8 cellular contexts compared by ENCODE assay signal in the genomic region with DNA sequence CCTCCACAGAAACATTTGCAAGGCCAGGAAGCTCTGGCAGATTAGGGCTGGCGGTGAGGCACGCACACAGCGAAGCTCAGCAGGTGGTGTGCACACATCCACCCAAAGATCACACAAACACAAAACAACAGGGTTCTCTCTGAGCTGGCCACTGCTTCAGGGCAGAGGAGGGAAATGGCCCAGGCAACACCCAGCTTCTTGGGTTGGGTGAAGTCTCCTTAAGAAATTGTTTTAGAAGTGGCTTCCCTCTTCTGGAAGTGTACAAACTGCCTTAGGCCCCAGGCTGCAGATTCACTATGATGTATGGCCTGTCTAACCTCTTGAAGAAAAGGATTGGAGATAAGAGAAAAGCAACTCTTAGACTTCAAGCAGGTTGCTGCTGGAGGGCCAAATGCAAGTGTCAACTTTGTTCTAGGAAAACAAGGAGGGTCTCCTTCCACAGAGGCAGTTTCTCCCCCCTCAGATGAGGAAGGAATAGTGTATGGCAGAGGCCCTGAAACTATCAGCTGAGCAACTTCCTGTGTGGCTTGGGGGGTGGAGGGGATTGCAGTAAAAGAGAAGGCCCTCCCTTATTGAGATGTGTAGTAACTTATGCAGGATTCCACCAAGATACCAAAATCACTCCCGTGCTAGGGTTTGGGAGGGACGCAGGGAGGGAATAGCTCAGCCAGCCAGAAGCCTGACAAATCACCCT. TPM values are rescaled to one million over a fixed set of nuclear protein-coding genes. Genes with fewer than 3 reads are reported as not detected.
DNase-seq lines count a peak whose midpoint lies in the region; ATAC-seq, FAIRE-seq and TF ChIP-seq lines count a peak whose summit lies in the region.

No MANE protein-coding gene starts in this region.

- no peak overlapping the region for H3K4me3 ChIP-seq in liver (ENCODE audit: low read depth in 1 of 3, low read length in 3 of 3)
- H3K4me3 ChIP-seq in HepG2 (replicated peaks in 1 of 3; ENCODE audit: insufficient read depth in 1 of 3, low read depth in 2 of 3, low read length in 3 of 3), result no peak overlapping the region
- peak overlapping the region in 1 of 2 donors; percentile 69 for H3K4me3 ChIP-seq in left lung

- peak overlapping the region; percentile 57 to 79 for H3K27ac ChIP-seq in liver (ENCODE audit: low read depth in 1 of 2, low read length in 2 of 2)
- no peak overlapping the region for H3K27ac ChIP-seq in HepG2 (ENCODE audit: extremely low read length, insufficient read depth, low read length)
- peak overlapping the region; percentile 82 to 94 for H3K27ac ChIP-seq in left lung

- WGBS in liver, result 67% methylated on average over 5 of the region's 5 CpGs
- 45% methylated on average over 5 of the region's 5 CpGs for WGBS in HepG2 (ENCODE audit: low lambda C conversion rate)

- no peak overlapping the region for H3K4me2 ChIP-seq in HepG2 (ENCODE audit: low read depth, low read length)

- H3K9me3 Mint-ChIP-seq in activated B cell treated with CpG ODN at 0.5 μM for 24 hours, result no peaks in the 10 kb centered on the region

- no peak for FAIRE-seq in HepG2 (lab: Jason Lieb, UNC)

- in situ Hi-C loops in HepG2 (cut with HindIII; ENCODE audit: extremely low pct_ligation_motif_present, low pct_unique_long_range_greater_than_20kb), result no loop called here

- peak overlapping the region; percentile 92 for H3K27ac Mint-ChIP-seq in activated B cell treated with CpG ODN at 0.5 μM for 24 hours

- ATAC-seq in HepG2, result no peak
- ATAC-seq in activated B cell treated with CpG ODN at 0.5 μM for 24 hours (ENCODE audit: low read depth), result no peak
- ATAC-seq in left lung, result peak; percentile 29
- no peak for ATAC-seq in HG03521 (IDR thresholded peaks at IDR 0.05; ENCODE audit: unreplicated experiment)
- no peak for ATAC-seq in GM19035 (IDR thresholded peaks at IDR 0.05; ENCODE audit: unreplicated experiment)

- no peak for DNase-seq in HepG2 (ENCODE audit: low spot score)
- DNase-seq in activated B cell treated with CpG ODN at 0.5 μM for 24 hours, result no peak
- no peak for DNase-seq in left lung
- DNase-seq in kidney glomerular epithelial cell (lab: John Stamatoyannopoulos, UW), result no peak
- DNase-seq in putamen (ENCODE audit: low spot score), result no peak

- POLR2A ChIA-PET in HepG2 (lab: Yijun Ruan, JAX) (no interaction called here), activated B cell treated with CpG ODN at 0.5 μM for 24 hours (lab: Charles Lee) (interaction anchor here (0.7 to 13.8 kb wide), 17 partner anchors 10 to 412 kb away, joined by 3 to 493 read pairs (median 4); partner anchors contain the start of genes CREG1, DCAF6, MPC2 and POU2F1)

- TF ChIP-seq POLR2A in HepG2 (IDR thresholded peaks at IDR 0.05; ENCODE audit: insufficient read depth in 1 of 2, low read depth in 2 of 2, low read length in 2 of 2), result no peak

- H3K9ac ChIP-seq in liver (ENCODE audit: low read depth in 1 of 2, low read length in 2 of 2), result no peak overlapping the region
- H3K9ac ChIP-seq in HepG2 (ENCODE audit: insufficient read depth, low read depth, low read length), result no peak overlapping the region

- CTCF ChIA-PET in HepG2 (lab: Yijun Ruan, JAX; ENCODE audit: low intra/inter-chr PET ratio, low total read pairs) (no interaction called here), activated B cell treated with CpG ODN at 0.5 μM for 24 hours (lab: Charles Lee) (interaction anchor here (1.1 to 11.6 kb wide), 6 partner anchors 15 to 56 kb away, joined by 3 to 229 read pairs (median 9); no protein-coding TSS in a partner anchor)

- no peaks in the 10 kb centered on the region for H3K27me3 Mint-ChIP-seq in activated B cell treated with CpG ODN at 0.5 μM for 24 hours

- peaks cover 85% of the 10 kb centered on the region for H3K4me1 Mint-ChIP-seq in activated B cell treated with CpG ODN at 0.5 μM for 24 hours

- TF ChIP-seq EP300 in HepG2 (IDR thresholded peaks at IDR 0.05; ENCODE audit: low read depth in 2 of 2, low read length in 2 of 2), result no peak
- TF ChIP-seq EP300 in HepG2 (CRISPR knock-in tag; IDR thresholded peaks at IDR 0.05; ENCODE audit: borderline replicate concordance), result no peak

- H3K36me3 Mint-ChIP-seq in activated B cell treated with CpG ODN at 0.5 μM for 24 hours (ENCODE audit: low read depth), result peaks cover 68% of the 10 kb centered on the region

- no peak for TF ChIP-seq CTCF in liver (IDR thresholded peaks at IDR 0.05; ENCODE audit: low read depth, low read length, missing input control)
- TF ChIP-seq CTCF in HepG2 (CRISPR knock-in tag; IDR thresholded peaks at IDR 0.05), result no peak
- TF ChIP-seq CTCF in activated B cell treated with CpG ODN at 0.5 μM for 24 hours (IDR thresholded peaks at IDR 0.05), result no peak
- TF ChIP-seq CTCF in left lung (IDR thresholded peaks at IDR 0.05), result no peak

- intact Hi-C loops in HepG2 (cut with micrococcal nuclease; ENCODE audit: unreplicated experiment) (no loop called here), activated B cell treated with CpG ODN at 0.5 μM for 24 hours (cut with micrococcal nuclease) (loop anchor here (1.0 to 5.0 kb wide), 5 partner anchors 18 to 410 kb away; partner anchors contain the start of genes CREG1 and POU2F1), left lung (cut with DNase I) (no loop called here)

- TF ChIP-seq RAD21 in liver (IDR thresholded peaks at IDR 0.05) (no peak), HepG2 (CRISPR knock-in tag; IDR thresholded peaks at IDR 0.05) (no peak)

- H4K20me1 ChIP-seq in HepG2 (ENCODE audit: insufficient read depth, low read length), result no peaks in the 10 kb centered on the region

- H3K4me1 ChIP-seq in liver (ENCODE audit: control insufficient read depth in 4 of 4, insufficient read depth in 4 of 4, low read length in 3 of 4) (peaks cover 0 to 13% (median 6%) of the 10 kb centered on the region in 4 donors), HepG2 (ENCODE audit: insufficient read depth, low read length) (peaks cover 15% of the 10 kb centered on the region), left lung (peaks cover 6 to 89% of the 10 kb centered on the region in 2 donors)

- no peaks in the 10 kb centered on the region for H3K79me2 ChIP-seq in HepG2 (ENCODE audit: insufficient read depth, low read length)

- H3K9me3 ChIP-seq in liver (ENCODE audit: control insufficient read depth in 4 of 4, low read length in 3 of 4), result no peaks in the 10 kb centered on the region
- H3K9me3 ChIP-seq in HepG2 (ENCODE audit: low read length), result no peaks in the 10 kb centered on the region
- H3K9me3 ChIP-seq in left lung, result no peaks in the 10 kb centered on the region

- H2AFZ ChIP-seq in HepG2 (ENCODE audit: low read length), result no peak overlapping the region

- no TSS peak for BruUV-seq in HepG2 (replicated peaks; lab: Mats Ljungman, UMichigan)

- H3K27me3 ChIP-seq in liver (ENCODE audit: control insufficient read depth in 4 of 4, insufficient read depth in 4 of 4, low read length in 3 of 4), result no peaks in the 10 kb centered on the region
- peaks cover 4 to 60% of the 10 kb centered on the region in 2 experiments; a peak in 4 of 5 replicates for H3K27me3 ChIP-seq in HepG2 (ENCODE audit: control insufficient read depth in 1 of 2, insufficient read depth in 2 of 2, low read length in 2 of 2)
- H3K27me3 ChIP-seq in left lung, result no peaks in the 10 kb centered on the region

- no peaks in the 10 kb centered on the region for H3K36me3 ChIP-seq in liver (ENCODE audit: control insufficient read depth in 4 of 4, insufficient read depth in 3 of 4, low read depth in 1 of 4, low read length in 3 of 4)
- H3K36me3 ChIP-seq in HepG2 (replicated peaks in 1 of 2; ENCODE audit: control insufficient read depth in 1 of 2, insufficient read depth in 2 of 2, low read length in 2 of 2), result no peaks in the 10 kb centered on the region
- H3K36me3 ChIP-seq in left lung, result no peaks in the 10 kb centered on the region

- peak overlapping the region; percentile 92 for H3K4me3 Mint-ChIP-seq in activated B cell treated with CpG ODN at 0.5 μM for 24 hours

TF ChIP-seq in liver, 16 proteins besides CTCF, POLR2A, EP300 and RAD21 (continues in another document):
- TF ChIP-seq SP1 (IDR thresholded peaks at IDR 0.05), result no peak
- no peak for TF ChIP-seq TAF1 (conservative IDR thresholded peaks at IDR 0.05)
- TF ChIP-seq HNF4A (conservative IDR thresholded peaks at IDR 0.05), result no peak
- TF ChIP-seq, protein P1, sequence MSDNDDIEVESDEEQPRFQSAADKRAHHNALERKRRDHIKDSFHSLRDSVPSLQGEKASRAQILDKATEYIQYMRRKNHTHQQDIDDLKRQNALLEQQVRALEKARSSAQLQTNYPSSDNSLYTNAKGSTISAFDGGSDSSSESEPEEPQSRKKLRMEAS (IDR thresholded peaks at IDR 0.05), result no peak

TF ChIP-seq in HepG2, 621 proteins besides CTCF, POLR2A, EP300 and RAD21 (continues in another document):
- TF ChIP-seq ZNF446 (CRISPR knock-in tag; IDR thresholded peaks at IDR 0.05), result no peak

RNA-seq across cellular contexts. Expression of gene RCSD1, which starts 2.1 kb away (rescaled TPM):
- 10 to 100 TPM in 1 of 2 donors, 1 to 10 TPM in 1; 8.3 to 15.0 TPM for total RNA-seq in liver
- 1 to 10 TPM; 3.1 to 3.8 TPM for polyA plus RNA-seq in liver
- total RNA-seq in HepG2 (2016; rRNA removed; fragmentation: Illumina TruSeq; extraction: Trizol), result not detected in 2 replicates
- not detected in 2 replicates for total RNA-seq in HepG2 (2016; cell fraction: cytosol; rRNA removed; fragmentation: Illumina TruSeq; extraction: Trizol; ENCODE audit: low read depth)
- total RNA-seq in HepG2 (2016; cell fraction: insoluble cytoplasmic fraction; rRNA removed; fragmentation: Illumina TruSeq; extraction: Trizol), result not detected in 2 replicates
- total RNA-seq in HepG2 (2016; cell fraction: membrane; rRNA removed; fragmentation: Illumina TruSeq; extraction: Trizol), result not detected in 2 replicates
- total RNA-seq in HepG2 (2016; cell fraction: nucleus; rRNA removed; fragmentation: Illumina TruSeq; extraction: Trizol), result not detected in 2 replicates
- polyA plus RNA-seq in HepG2 (2011; rRNA removed), result not detected in 2 replicates
- polyA plus RNA-seq in HepG2 (2011; cell fraction: cytosol; rRNA removed), result not detected in 2 replicates
- not detected in 2 replicates for polyA plus RNA-seq in HepG2 (2011; cell fraction: nucleus; rRNA removed)
- not detected in 2 replicates for polyA plus RNA-seq in HepG2 (2012)
- polyA plus RNA-seq in HepG2 (2016; cell fraction: cytosol; fragmentation: Illumina TruSeq; extraction: Trizol; ENCODE audit: low read depth), result not detected in 2 replicates
- polyA plus RNA-seq in HepG2 (2016; cell fraction: insoluble cytoplasmic fraction; fragmentation: Illumina TruSeq; extraction: Trizol; ENCODE audit: low read depth), result not detected in 2 replicates
- not detected in 2 replicates for polyA plus RNA-seq in HepG2 (2016; cell fraction: membrane; fragmentation: Illumina TruSeq; extraction: Trizol; ENCODE audit: low read depth)
- not detected in 2 replicates for polyA plus RNA-seq in HepG2 (2016; cell fraction: nucleus; fragmentation: Illumina TruSeq; extraction: Trizol; ENCODE audit: insufficient read depth, low read depth)
- 0.26 and 0.32 TPM in 2 replicates for polyA minus RNA-seq in HepG2 (2011; rRNA and poly(A)+ RNA removed; ENCODE audit: low replicate concordance)
- not detected in 2 replicates for polyA minus RNA-seq in HepG2 (2011; cell fraction: cytosol; rRNA and poly(A)+ RNA removed)
- not detected in 2 replicates for polyA minus RNA-seq in HepG2 (2011; cell fraction: nucleus; rRNA and poly(A)+ RNA removed)
- total RNA-seq in activated B cell treated with CpG ODN at 0.5 μM for 24 hours, result 184 and 185 TPM in 2 replicates
- 10 to 100 TPM; 12.2 to 21.5 TPM for total RNA-seq in left lung

Comparison
In these comparisons a context has a peak if more than half of its experiments do, and no peak if none do; other contexts are left out.
1. RNA of gene RCSD1, which starts 2.1 kb away (total RNA-seq): 184 to 185 TPM in activated B cell treated with CpG ODN at 0.5 μM for 24 hours, 12.2 to 21.5 TPM in left lung and 8.3 to 15.0 TPM in liver; not detected in HepG2; every median in the first group is over 4 times any median in the second.